In genomic region chr12:64682572-64683277, GRCh38 we compare ENCODE assay signal across 9 cellular contexts.
DNase-seq lines count a peak whose midpoint lies in the region; ATAC-seq, FAIRE-seq and TF ChIP-seq lines count a peak whose summit lies in the region.
"Had no signal": no experiment of that assay in that cellular context is flagged by ENCODE, and none has a peak within 500 bp of the region (broad histone marks: within the 10 kb centered on the region; RNA-seq: fewer than 3 reads in every experiment).

No MANE protein-coding gene starts in this region.

- no peak for ATAC-seq in CD4-positive, alpha-beta T cell (ENCODE audit: poor library complexity)
- ATAC-seq in naive B cell (ENCODE audit: low read depth in 2 of 2) = no peak
- ATAC-seq in GM19467 (IDR thresholded peaks at IDR 0.05; ENCODE audit: unreplicated experiment) = no peak
- no peak for ATAC-seq in HG03457 (IDR thresholded peaks at IDR 0.05; ENCODE audit: unreplicated experiment)

- FAIRE-seq in small intestine (lab: Jason Lieb, UNC) = no peak

- in situ Hi-C loops in astrocyte of the spinal cord (cut with HindIII; ENCODE audit: low sequenced_read_pairs) = no loop called here

- DNase-seq in CD4-positive, alpha-beta T cell = no peak
- peak; percentile 30 for DNase-seq in NCI-H2029 treated with DMSO at 0.1 percent for 48 hours (lab: John Stamatoyannopoulos, UW)
- peak; percentile 87 for DNase-seq in astrocyte of the spinal cord (ENCODE audit: low read depth, low spot score)
- no peak for DNase-seq in naive B cell
- DNase-seq in small intestine = no peak
- DNase-seq in GM10248 (ENCODE audit: extremely low spot score) = no peak
- DNase-seq: activated CD8-positive, alpha-beta memory T cell treated with anti-CD3 and anti-CD28 coated beads for 24 hours had no signal

- no peak overlapping the region for H3K4me3 ChIP-seq in astrocyte of the spinal cord (ENCODE audit: low read depth, low read length)
- no peak overlapping the region for H3K4me3 ChIP-seq in small intestine (ENCODE audit: low read depth in 1 of 2, low read length in 2 of 2)

- intact Hi-C loops in CD4-positive, alpha-beta T cell (cut with DNase I, micrococcal nuclease) = no loop called here

- H3K27ac ChIP-seq in CD4-positive, alpha-beta T cell (ENCODE audit: low read depth, low read length) = peak overlapping the region; percentile 82
- H3K27ac ChIP-seq in small intestine (ENCODE audit: low read depth in 1 of 2, low read length in 1 of 2) = peak overlapping the region in 1 of 2 donors; percentile 46

- peak overlapping the region; percentile 80 for H3K4me3 Mint-ChIP-seq in CD4-positive, alpha-beta T cell
- peak overlapping the region in 3 of 8 donors; percentile 13 to 71 (median 16) for H3K4me3 Mint-ChIP-seq in naive B cell

- peaks cover 58% of the 10 kb centered on the region for H3K36me3 Mint-ChIP-seq in CD4-positive, alpha-beta T cell (ENCODE audit: low read depth)
- peaks cover 0 to 12% of the 10 kb centered on the region in 2 donors for H3K36me3 Mint-ChIP-seq in naive B cell

- no peaks in the 10 kb centered on the region for H3K9me3 ChIP-seq in CD4-positive, alpha-beta T cell (ENCODE audit: control insufficient read depth, low read length)
- H3K9me3 ChIP-seq in small intestine (ENCODE audit: control insufficient read depth, low read depth) = no peaks in the 10 kb centered on the region

- H3K9me3 Mint-ChIP-seq in CD4-positive, alpha-beta T cell = no peaks in the 10 kb centered on the region
- H3K9me3 Mint-ChIP-seq in naive B cell = no peaks in the 10 kb centered on the region

- POLR2A ChIA-PET in CD4-positive, alpha-beta T cell (lab: Charles Lee) = interaction anchor here (13.3 to 34.4 kb wide), 3 partner anchors 6 to 72 kb away, joined by 137 to 808 read pairs (median 808); partner anchors contain the start of gene RASSF3
- POLR2A ChIA-PET in GM10248 (lab: Yijun Ruan, JAX) = no interaction called here

- H3K27me3 ChIP-seq in CD4-positive, alpha-beta T cell (ENCODE audit: control insufficient read depth, insufficient read depth, low read length) = no peaks in the 10 kb centered on the region
- H3K27me3 ChIP-seq in small intestine (ENCODE audit: control insufficient read depth in 2 of 2, insufficient read depth in 2 of 2, low read length in 2 of 2) = no peaks in the 10 kb centered on the region

- 51 to 61% (median 59%) methylated on average over 6 of the region's 6 CpGs for WGBS in small intestine, 3 donors

- peaks cover 8 to 21% of the 10 kb centered on the region in 2 donors for H3K4me1 ChIP-seq in small intestine (ENCODE audit: control insufficient read depth in 2 of 2, insufficient read depth in 1 of 2, low read depth in 1 of 2, low read length in 1 of 2)

- no peaks in the 10 kb centered on the region for H3K27me3 Mint-ChIP-seq in CD4-positive, alpha-beta T cell
- no peaks in the 10 kb centered on the region for H3K27me3 Mint-ChIP-seq in naive B cell

- H3K27ac Mint-ChIP-seq in CD4-positive, alpha-beta T cell = peak overlapping the region; percentile 98
- H3K27ac Mint-ChIP-seq in naive B cell = peak overlapping the region; percentile 18 to 82 (median 57)

- CTCF ChIA-PET in CD4-positive, alpha-beta T cell (lab: Charles Lee) = interaction anchor here (0.7 to 1.7 kb wide), 4 partner anchors 13 to 467 kb away, joined by 3 to 7 read pairs (median 4); no protein-coding TSS in a partner anchor
- CTCF ChIA-PET in GM10248 (lab: Yijun Ruan, JAX) = interaction anchor here (1.2 to 5.4 kb wide), 6 partner anchors 12 to 133 kb away, joined by 3 to 23 read pairs (median 3); no protein-coding TSS in a partner anchor

- H3K4me1 Mint-ChIP-seq in CD4-positive, alpha-beta T cell (ENCODE audit: low read depth) = peaks cover 85% of the 10 kb centered on the region
- H3K4me1 Mint-ChIP-seq in naive B cell = peaks cover 39 to 75% (median 49%) of the 10 kb centered on the region in 3 donors

- no peak for TF ChIP-seq CTCF in CD4-positive, alpha-beta T cell (IDR thresholded peaks at IDR 0.05)
- TF ChIP-seq CTCF in astrocyte of the spinal cord (IDR thresholded peaks at IDR 0.05; ENCODE audit: low read depth, low read length) (no peak), GM10248 (IDR thresholded peaks at IDR 0.05; ENCODE audit: control extremely low read depth, extremely low read depth, low read depth, missing control alignments) (no peak)

- peaks cover 0 to 6% of the 10 kb centered on the region in 2 donors for H3K36me3 ChIP-seq in small intestine (ENCODE audit: control insufficient read depth in 2 of 2, insufficient read depth in 2 of 2, low read length in 2 of 2)

Comparison
In these comparisons a context has a peak if more than half of its experiments do, and no peak if none do; other contexts are left out.
1. DNase-seq: peak in NCI-H2029 treated with DMSO at 0.1 percent for 48 hours (single experiment) and astrocyte of the spinal cord (single experiment); none in CD4-positive, alpha-beta T cell (0 of 10), naive B cell (single experiment), small intestine (single experiment) and GM10248 (single experiment).